Comparison of ENCODE assay signal across 8 cellular contexts in the genomic region with DNA sequence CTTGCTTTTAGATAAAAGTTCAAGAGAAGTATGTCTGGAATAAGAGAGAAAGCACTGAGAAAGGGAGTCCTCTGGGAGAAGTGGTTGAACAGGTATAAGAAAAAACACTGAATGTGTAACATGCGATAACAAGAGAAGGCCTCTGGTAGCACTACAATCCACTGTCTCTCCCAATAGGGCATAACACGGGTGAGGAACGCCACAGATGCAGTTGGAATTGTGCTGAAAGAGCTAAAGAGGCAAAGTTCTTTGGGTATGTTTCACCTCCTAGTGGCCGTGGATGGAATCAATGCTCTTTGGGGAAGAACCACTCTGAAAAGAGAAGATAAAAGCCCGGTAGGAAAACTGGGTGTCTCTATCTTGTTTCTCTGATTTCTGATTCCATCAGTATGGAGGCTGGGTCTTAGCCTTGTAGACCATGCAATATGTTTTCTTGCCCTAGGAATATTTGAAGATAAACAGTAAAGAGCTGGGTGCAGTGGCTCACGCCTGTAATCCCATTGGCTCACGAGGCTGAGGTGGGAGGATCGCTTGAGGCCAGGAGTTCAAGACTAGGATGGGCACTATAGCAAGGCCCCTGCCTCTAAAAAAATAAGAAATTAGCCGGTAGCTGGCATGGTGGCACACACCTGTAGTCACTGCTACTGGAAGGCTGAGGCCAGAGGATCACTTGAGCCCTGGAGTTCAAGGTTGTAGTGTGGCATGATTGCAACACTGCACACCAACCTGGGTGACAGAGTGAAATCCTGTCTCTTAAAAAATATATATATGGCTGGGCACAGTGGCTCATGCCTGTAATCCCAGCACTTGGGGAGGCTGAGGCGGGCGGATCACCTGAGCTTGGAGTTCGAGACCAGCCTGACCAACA. TPM values are rescaled to one million over a fixed set of nuclear protein-coding genes. Genes with fewer than 3 reads are reported as not detected.
DNase-seq lines count a peak whose midpoint lies in the region; ATAC-seq and TF ChIP-seq lines count a peak whose summit lies in the region.

No MANE protein-coding gene starts in this region.

- RAD21 ChIA-PET in HCT116 (lab: Charles Lee; ENCODE audit: low non-redundant PET in 1 of 2, low total read pairs in 2 of 2, uncharacterized antibody in 2 of 2, unreplicated experiment in 2 of 2), result interaction anchor here in 1 of 2 experiments (0.5 kb wide), 1 partner anchor 10 kb away, joined by 3 read pairs; no protein-coding TSS in a partner anchor

- H3K79me2 ChIP-seq in HCT116 (ENCODE audit: insufficient read depth, low read length), result no peaks in the 10 kb centered on the region
- H3K79me2 ChIP-seq in OCI-LY3 (ENCODE audit: low read length), result no peaks in the 10 kb centered on the region

- CTCF ChIA-PET in HCT116 (lab: Charles Lee), result interaction anchor here (0.6 to 1.2 kb wide), 4 partner anchors 8 to 23 kb away, joined by 3 read pairs; no protein-coding TSS in a partner anchor

- no peaks in the 10 kb centered on the region for H4K20me1 ChIP-seq in HCT116 (ENCODE audit: insufficient read depth)
- no peaks in the 10 kb centered on the region for H4K20me1 ChIP-seq in OCI-LY3 (ENCODE audit: insufficient read depth, low read length)

- H3K9me3 ChIP-seq in HCT116 (ENCODE audit: control insufficient read depth in 1 of 2, insufficient read depth in 1 of 2, low read depth in 1 of 2, low read length in 2 of 2) (no peaks in the 10 kb centered on the region), OCI-LY3 (ENCODE audit: insufficient read depth, low read length) (no peaks in the 10 kb centered on the region), sigmoid colon (no peaks in the 10 kb centered on the region)

- no peak for TF ChIP-seq EP300 in sigmoid colon (IDR thresholded peaks at IDR 0.05)

- in situ Hi-C loops in Caki2 (cut with HindIII; ENCODE audit: low pct_unique_long_range_greater_than_20kb, low sequenced_read_pairs), result no loop called here

- H3K36me3 ChIP-seq in HCT116 (ENCODE audit: control insufficient read depth in 1 of 2, insufficient read depth in 2 of 2, low read length in 2 of 2), result peaks cover 36 to 46% of the 10 kb centered on the region in 2 experiments
- peaks cover 33% of the 10 kb centered on the region for H3K36me3 ChIP-seq in OCI-LY3 (replicated peaks; ENCODE audit: low read depth, low read length)
- peaks cover 0 to 59% (median 6%) of the 10 kb centered on the region in 4 donors for H3K36me3 ChIP-seq in sigmoid colon

- H3K4me1 ChIP-seq in HCT116 (ENCODE audit: control insufficient read depth in 1 of 2, insufficient read depth in 2 of 2, low read length in 2 of 2), result no peaks in the 10 kb centered on the region
- H3K4me1 ChIP-seq in OCI-LY3 (ENCODE audit: low read length), result no peaks in the 10 kb centered on the region
- H3K4me1 ChIP-seq in sigmoid colon, result no peaks in the 10 kb centered on the region

- BruUV-seq in HCT116 (replicated peaks; lab: Mats Ljungman, UMichigan), result no TSS peak

- no peak overlapping the region for H3K4me3 ChIP-seq in HCT116 (replicated peaks in 1 of 2; ENCODE audit: low read depth in 1 of 2, low read length in 2 of 2)
- no peak overlapping the region for H3K4me3 ChIP-seq in OCI-LY3 (ENCODE audit: low read length)
- no peak overlapping the region for H3K4me3 ChIP-seq in sigmoid colon

- TF ChIP-seq RAD21 in HCT116 (IDR thresholded peaks at IDR 0.05; ENCODE audit: low read depth), result peak; percentile 67

- TF ChIP-seq CTCF in HCT116 (IDR thresholded peaks at IDR 0.05 in 2 of 3, conservative IDR thresholded peaks at IDR 0.05 in 1 of 3; ENCODE audit: borderline replicate concordance in 1 of 3, insufficient read depth in 1 of 3, low read depth in 2 of 3, low read length in 2 of 3) (peak; percentile 41 to 76 (median 76); a peak in 5 of 6 replicates), OCI-LY3 (IDR thresholded peaks at IDR 0.05; ENCODE audit: low read depth, low read length) (peak; percentile 78), sigmoid colon (IDR thresholded peaks at IDR 0.05) (peak in 2 of 4 experiments; percentile 38 to 57)

- H3K9me2 ChIP-seq in HCT116 (ENCODE audit: insufficient read depth), result no peaks in the 10 kb centered on the region

- no peaks in the 10 kb centered on the region for H3K27me3 ChIP-seq in HCT116 (ENCODE audit: insufficient read depth, low read length)
- no peaks in the 10 kb centered on the region for H3K27me3 ChIP-seq in OCI-LY3 (ENCODE audit: low read depth, low read length)
- H3K27me3 ChIP-seq in sigmoid colon, result no peaks in the 10 kb centered on the region

- POLR2A ChIA-PET in HCT116 (lab: Charles Lee), result no interaction called here

- TF ChIP-seq POLR2A in HCT116 (IDR thresholded peaks at IDR 0.05; ENCODE audit: borderline replicate concordance, extremely low read depth, insufficient read depth, insufficient read length) (no peak), sigmoid colon (IDR thresholded peaks at IDR 0.05) (no peak)

- ATAC-seq in HCT116 (peak; percentile 96), HG02852 (IDR thresholded peaks at IDR 0.05; ENCODE audit: unreplicated experiment) (no peak), HG02973 (IDR thresholded peaks at IDR 0.05; ENCODE audit: unreplicated experiment) (no peak)

- WGBS in sigmoid colon, 2 donors, result 66 to 70% methylated on average over 12 of the region's 12 CpGs

- intact Hi-C loops in HCT116 (cut with micrococcal nuclease) (no loop called here), sigmoid colon (cut with DNase I) (no loop called here)

- H3K4me2 ChIP-seq in HCT116 (ENCODE audit: low read length) (no peak overlapping the region), OCI-LY3 (ENCODE audit: low read length) (no peak overlapping the region)

- H3K27ac ChIP-seq in HCT116 (ENCODE audit: low read depth, low read length) (peak overlapping the region; percentile 18; the same call in 1 of the 2 replicates), OCI-LY3 (ENCODE audit: low read length) (no peak overlapping the region), sigmoid colon (no peak overlapping the region)

- peak; percentile 28 for DNase-seq in Caki2 (ENCODE audit: low read depth)
- peak; percentile 38 for DNase-seq in HCT116 (ENCODE audit: low read depth, low spot score)
- peak in 41 of 58 donors; percentile 0 to 74 (median 36) for DNase-seq in anterior cingulate cortex (lab: John Stamatoyannopoulos, UW)
- peak; percentile 49 to 75 for DNase-seq in hippocampal formation (lab: John Stamatoyannopoulos, UW)
- peak; percentile 66 for DNase-seq in sigmoid colon

- H2AFZ ChIP-seq in HCT116 (ENCODE audit: low read depth, low read length, poor library complexity, severe bottlenecking) (no peak overlapping the region), OCI-LY3 (ENCODE audit: low read depth, low read length) (no peak overlapping the region)

- H3K9ac ChIP-seq in HCT116 (ENCODE audit: low read length) (no peak overlapping the region), OCI-LY3 (ENCODE audit: low read length) (no peak overlapping the region)

TF ChIP-seq in HCT116, 20 proteins besides CTCF, POLR2A, EP300 and RAD21:
- TF ChIP-seq JUND (IDR thresholded peaks at IDR 0.05) (no peak), SRF (IDR thresholded peaks at IDR 0.05; ENCODE audit: low read depth) (no peak), ZFX (IDR thresholded peaks at IDR 0.05) (no peak), SP1 (IDR thresholded peaks at IDR 0.05; ENCODE audit: low read depth) (no peak)
TF ChIP-seq in HCT116: peak in this region for 0.

RNA-seq across cellular contexts. Expression of a gene that starts 40.4 kb away (rescaled TPM):
- 53.2 and 75.2 TPM in 2 replicates for total RNA-seq in Caki2 (2014; rRNA removed; shearing (Covaris generic); ENCODE audit: low replicate concordance)
- total RNA-seq in HCT116 (2021; ENCODE audit: unreplicated experiment) (148 TPM), sigmoid colon (100 to 1,000 TPM in 3 of 4 donors, 10 to 100 TPM in 1; 96.7 to 180 (median 134) TPM)
- polyA plus RNA-seq in HCT116 (2012), result 163 TPM in 2 replicates
- 10 to 100 TPM; 60.3 to 92.5 (median 86.9) TPM for polyA plus RNA-seq in sigmoid colon

RNA-seq across cellular contexts. Expression of a gene that starts 40.7 kb away (rescaled TPM):
- 22.3 and 49.3 TPM in 2 replicates for total RNA-seq in Caki2 (2014; rRNA removed; shearing (Covaris generic); ENCODE audit: low replicate concordance)
- total RNA-seq in HCT116 (2021; ENCODE audit: unreplicated experiment) (40.3 TPM), sigmoid colon (100 to 1,000 TPM in 3 of 4 donors, 10 to 100 TPM in 1; 54.3 to 195 (median 159) TPM)
- 36.5 and 45.6 TPM in 2 replicates for polyA plus RNA-seq in HCT116 (2012)
- polyA plus RNA-seq in sigmoid colon, result 10 to 100 TPM; 21.6 to 39.2 (median 25.7) TPM
